ENCODE assay signal across 28 cellular contexts in the genomic region with DNA sequence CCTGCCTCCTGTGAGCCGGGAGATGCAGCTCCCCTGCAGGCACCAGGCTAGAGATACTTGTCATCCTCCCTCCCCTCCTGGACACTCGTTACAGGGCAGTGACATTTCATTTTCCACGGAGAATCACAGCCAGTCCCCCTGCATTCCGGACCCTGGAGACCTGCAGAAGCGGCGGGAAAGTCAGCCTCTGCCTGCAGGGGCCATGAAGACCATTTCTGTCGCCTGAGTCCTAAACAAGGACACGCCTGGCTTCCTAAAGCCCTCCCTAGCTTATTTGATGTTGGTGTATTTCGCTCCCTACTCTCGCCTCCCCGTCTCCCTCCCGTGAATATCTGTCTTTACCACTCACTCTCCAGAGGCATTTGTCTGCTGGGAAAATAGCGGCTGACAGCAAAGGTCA.
"Had no signal": no experiment of that assay in that cellular context is flagged by ENCODE, and none has a peak within 500 bp of the region (broad histone marks: within the 10 kb centered on the region; RNA-seq: fewer than 3 reads in every experiment).

No MANE protein-coding gene starts in this region.

- H3K4me3 Mint-ChIP-seq: activated CD8-positive, alpha-beta T cell treated with anti-CD3 and anti-CD28 coated beads, Interleukin-2, amount 10 ng/mL, durations not matched to agents 7 days and 5 days; central memory CD8-positive, alpha-beta T cell; effector memory CD8-positive, alpha-beta T cell; naive thymus-derived CD8-positive, alpha-beta T cell had no signal

- H3K36me3 Mint-ChIP-seq: activated naive CD4-positive, alpha-beta T cell treated with anti-CD3 and anti-CD28 coated beads, Interleukin-2, amount 50 U/mL, for 72 hours; naive thymus-derived CD8-positive, alpha-beta T cell had no signal

- H3K36me3 ChIP-seq: brain microvascular endothelial cell, esophagus squamous epithelium, gastroesophageal sphincter, lower lobe of right lung, sigmoid colon, upper lobe of left lung, WERI-Rb-1 had no signal

- H3K4me1 ChIP-seq: esophagus squamous epithelium, gastroesophageal sphincter, lower lobe of right lung, sigmoid colon, upper lobe of left lung had no signal

- H3K9me3 ChIP-seq: esophagus squamous epithelium, gastroesophageal sphincter, lower lobe of right lung, sigmoid colon, upper lobe of left lung had no signal

- ATAC-seq: activated CD8-positive, alpha-beta T cell treated with anti-CD3 and anti-CD28 coated beads, Interleukin-2, amount 10 ng/mL, durations not matched to agents 7 days and 5 days; activated naive CD4-positive, alpha-beta T cell treated with anti-CD3 and anti-CD28 coated beads, Interleukin-2, amount 50 U/mL, for 72 hours; effector memory CD8-positive, alpha-beta T cell; gastroesophageal sphincter; left lobe of liver; lower lobe of right lung; naive thymus-derived CD8-positive, alpha-beta T cell had no signal

- FAIRE-seq: colon, kidney, TTC549 had no signal

- H3K27ac ChIP-seq: brain microvascular endothelial cell, esophagus squamous epithelium, gastroesophageal sphincter, lower lobe of right lung, sigmoid colon, upper lobe of left lung, WERI-Rb-1 had no signal

- H3K27ac Mint-ChIP-seq: activated CD8-positive, alpha-beta T cell treated with anti-CD3 and anti-CD28 coated beads, Interleukin-2, amount 10 ng/mL, durations not matched to agents 7 days and 5 days; activated naive CD4-positive, alpha-beta T cell treated with anti-CD3 and anti-CD28 coated beads, Interleukin-2, amount 50 U/mL, for 72 hours; effector memory CD8-positive, alpha-beta T cell; naive thymus-derived CD8-positive, alpha-beta T cell had no signal

- H3K4me1 Mint-ChIP-seq: central memory CD8-positive, alpha-beta T cell; naive thymus-derived CD8-positive, alpha-beta T cell had no signal

- DNase-seq: activated CD4-positive, alpha-beta T cell treated with anti-CD3 and anti-CD28 coated beads, Interleukin-2, amount 50 U/mL, for 1 hour; activated CD4-positive, CD25-positive, alpha-beta regulatory T cell treated with anti-CD3 and anti-CD28 coated beads, Interleukin-2, amount 50 U/mL, for 72 hours; activated CD8-positive, alpha-beta T cell treated with anti-CD3 and anti-CD28 coated beads, Interleukin-2, amount 10 ng/mL, durations not matched to agents 7 days and 5 days; activated gamma-delta T cell treated with Interleukin-2 at 50 U/mL for 16 hours; aorta; brain microvascular endothelial cell; effector memory CD8-positive, alpha-beta T cell; esophagus squamous epithelium; head of caudate nucleus; kidney; lower lobe of right lung; naive thymus-derived CD8-positive, alpha-beta T cell; occipital lobe; sigmoid colon; stimulated activated CD4-positive, alpha-beta T cell treated with anti-CD3 and anti-CD28 coated beads, Interleukin-15, amount 100 ng/mL, for 24 hours; stimulated activated CD4-positive, alpha-beta T cell treated with anti-CD3 and anti-CD28 coated beads, Interleukin-2, amount 100 ng/mL, for 48 hours; stimulated activated CD8-positive, alpha-beta memory T cell treated with anti-CD3 and anti-CD28 coated beads, Interleukin-4, amount 100 ng/mL, for 48 hours; stimulated activated naive CD4-positive, alpha-beta T cell; T-helper 1 cell; upper lobe of left lung; WERI-Rb-1 had no signal

- H3K27me3 ChIP-seq: brain microvascular endothelial cell, gastroesophageal sphincter, sigmoid colon, upper lobe of left lung had no signal

- H3K4me2 ChIP-seq: smooth muscle cell had no signal

- H3K4me3 ChIP-seq: esophagus squamous epithelium, gastroesophageal sphincter, lower lobe of right lung, sigmoid colon, smooth muscle cell, upper lobe of left lung had no signal
